ENCODE assay signal across 19 cellular contexts in genomic region chr3:64061628-64062027, GRCh38. TPM values are rescaled to one million over a fixed set of nuclear protein-coding genes. Genes with fewer than 3 reads are reported as not detected.
DNase-seq lines count a peak whose midpoint lies in the region; ATAC-seq, FAIRE-seq and TF ChIP-seq lines count a peak whose summit lies in the region.
"Had no signal": no experiment of that assay in that cellular context is flagged by ENCODE, and none has a peak within 500 bp of the region (broad histone marks: within the 10 kb centered on the region; RNA-seq: fewer than 3 reads in every experiment).

No MANE protein-coding gene starts in this region.

- peak overlapping the region; percentile 66; the same call in 1 of the 3 replicates for H3K4me2 ChIP-seq in A549
- H3K4me2 ChIP-seq: BLaER1 treated with 17β-estradiol and CSF1 and Interleukin-3, amounts not matched to agents 10 nM and 100 nM had no signal

- no peak for TF ChIP-seq RAD21 in A549 (conservative IDR thresholded peaks at IDR 0.05 in 1 of 2, IDR thresholded peaks at IDR 0.05 in 1 of 2)

- no peak for ATAC-seq in A549
- ATAC-seq: CD8-positive, alpha-beta T cell had no signal

- TF ChIP-seq POLR2A in A549 (IDR thresholded peaks at IDR 0.05; ENCODE audit: low read length) (no peak), esophagus muscularis mucosa (IDR thresholded peaks at IDR 0.05; ENCODE audit: low read depth) (no peak)

- no peaks in the 10 kb centered on the region for H3K36me3 ChIP-seq in esophagus muscularis mucosa
- H3K36me3 ChIP-seq in neutrophil: no peaks in the 10 kb centered on the region
- H3K36me3 ChIP-seq: BLaER1 treated with 17β-estradiol and CSF1 and Interleukin-3, amounts not matched to agents 10 nM and 100 nM had no signal

- CTCF ChIA-PET in A549 (lab: Yijun Ruan, JAX): interaction anchor here (1.3 to 4.9 kb wide), 2 partner anchors 31 to 38 kb away, joined by 5 to 27 read pairs; partner anchors contain the start of gene PSMD6

- TF ChIP-seq CTCF in A549 (IDR thresholded peaks at IDR 0.05) (no peak), esophagus muscularis mucosa (IDR thresholded peaks at IDR 0.05) (no peak), neutrophil (IDR thresholded peaks at IDR 0.05) (no peak)

- 91% methylated on average over 5 of the region's 5 CpGs for WGBS in A549 (ENCODE audit: missing lambda C conversion rate)
- WGBS in esophagus muscularis mucosa: 95% methylated on average over 5 of the region's 5 CpGs

- H3K9me3 ChIP-seq in A549: peaks cover 16% of the 10 kb centered on the region; the same call in 2 of the 3 replicates
- H3K9me3 ChIP-seq in esophagus muscularis mucosa: no peaks in the 10 kb centered on the region
- H3K9me3 ChIP-seq in neutrophil: no peaks in the 10 kb centered on the region
- H3K9me3 ChIP-seq: BLaER1 treated with 17β-estradiol and CSF1 and Interleukin-3, amounts not matched to agents 10 nM and 100 nM; Caco-2 had no signal

- FAIRE-seq in A549 (lab: Jason Lieb, UNC): no peak
- FAIRE-seq: A204.1, G401.6, GM12891, GM19239 had no signal

- TF ChIP-seq EP300 in A549 (IDR thresholded peaks at IDR 0.05) (no peak), esophagus muscularis mucosa (IDR thresholded peaks at IDR 0.05) (no peak)

- H3K4me3 ChIP-seq in A549 (no peak overlapping the region), esophagus muscularis mucosa (no peak overlapping the region), neutrophil (ENCODE audit: low read depth in 1 of 2, low read length in 1 of 2) (no peak overlapping the region)
- H3K4me3 ChIP-seq: BLaER1 treated with 17β-estradiol and CSF1 and Interleukin-3, amounts not matched to agents 10 nM and 100 nM had no signal

- intact Hi-C loops in esophagus muscularis mucosa (cut with DNase I): no loop called here

- DNase-seq in A549 (ENCODE audit: low read depth in 1 of 2, low spot score in 1 of 2) (no peak), esophagus muscularis mucosa (ENCODE audit: extremely low spot score) (peak; percentile 64), hippocampal formation (lab: John Stamatoyannopoulos, UW) (no peak), SK-N-DZ (ENCODE audit: low spot score) (no peak)
- DNase-seq: 8988T; AML-193; Caco-2; Calu3; CD4-positive, alpha-beta T cell; CD8-positive, alpha-beta T cell; DMS79 treated with DMSO at 0.1 percent for 48 hours; GF-D8 had no signal

- peaks cover 39% of the 10 kb centered on the region for H3K4me1 ChIP-seq in A549
- H3K4me1 ChIP-seq in esophagus muscularis mucosa: peaks cover 0 to 11% (median 5%) of the 10 kb centered on the region in 4 donors
- peaks cover 16 to 20% of the 10 kb centered on the region in 2 experiments for H3K4me1 ChIP-seq in neutrophil (ENCODE audit: control insufficient read depth in 1 of 2, insufficient read depth in 1 of 2, low read depth in 1 of 2, low read length in 1 of 2)

- no peaks in the 10 kb centered on the region for H3K27me3 ChIP-seq in esophagus muscularis mucosa
- H3K27me3 ChIP-seq in neutrophil: no peaks in the 10 kb centered on the region

- H3K27ac ChIP-seq in A549 (peak overlapping the region; percentile 89 to 97), esophagus muscularis mucosa (replicated peaks in 1 of 4) (no peak overlapping the region), neutrophil (peak overlapping the region; percentile 52)
- H3K27ac ChIP-seq: BLaER1 treated with 17β-estradiol and CSF1 and Interleukin-3, amounts not matched to agents 10 nM and 100 nM; C4-2B had no signal

- POLR2A ChIA-PET in A549 (lab: Yijun Ruan, JAX): no interaction called here

TF ChIP-seq in A549, 52 proteins besides CTCF, POLR2A, EP300 and RAD21:
- no peak for TF ChIP-seq FOSL2 (IDR thresholded peaks at IDR 0.05)
- TF ChIP-seq FOSL2 (CRISPR knock-in tag; IDR thresholded peaks at IDR 0.05): no peak
- TF ChIP-seq, protein P1, sequence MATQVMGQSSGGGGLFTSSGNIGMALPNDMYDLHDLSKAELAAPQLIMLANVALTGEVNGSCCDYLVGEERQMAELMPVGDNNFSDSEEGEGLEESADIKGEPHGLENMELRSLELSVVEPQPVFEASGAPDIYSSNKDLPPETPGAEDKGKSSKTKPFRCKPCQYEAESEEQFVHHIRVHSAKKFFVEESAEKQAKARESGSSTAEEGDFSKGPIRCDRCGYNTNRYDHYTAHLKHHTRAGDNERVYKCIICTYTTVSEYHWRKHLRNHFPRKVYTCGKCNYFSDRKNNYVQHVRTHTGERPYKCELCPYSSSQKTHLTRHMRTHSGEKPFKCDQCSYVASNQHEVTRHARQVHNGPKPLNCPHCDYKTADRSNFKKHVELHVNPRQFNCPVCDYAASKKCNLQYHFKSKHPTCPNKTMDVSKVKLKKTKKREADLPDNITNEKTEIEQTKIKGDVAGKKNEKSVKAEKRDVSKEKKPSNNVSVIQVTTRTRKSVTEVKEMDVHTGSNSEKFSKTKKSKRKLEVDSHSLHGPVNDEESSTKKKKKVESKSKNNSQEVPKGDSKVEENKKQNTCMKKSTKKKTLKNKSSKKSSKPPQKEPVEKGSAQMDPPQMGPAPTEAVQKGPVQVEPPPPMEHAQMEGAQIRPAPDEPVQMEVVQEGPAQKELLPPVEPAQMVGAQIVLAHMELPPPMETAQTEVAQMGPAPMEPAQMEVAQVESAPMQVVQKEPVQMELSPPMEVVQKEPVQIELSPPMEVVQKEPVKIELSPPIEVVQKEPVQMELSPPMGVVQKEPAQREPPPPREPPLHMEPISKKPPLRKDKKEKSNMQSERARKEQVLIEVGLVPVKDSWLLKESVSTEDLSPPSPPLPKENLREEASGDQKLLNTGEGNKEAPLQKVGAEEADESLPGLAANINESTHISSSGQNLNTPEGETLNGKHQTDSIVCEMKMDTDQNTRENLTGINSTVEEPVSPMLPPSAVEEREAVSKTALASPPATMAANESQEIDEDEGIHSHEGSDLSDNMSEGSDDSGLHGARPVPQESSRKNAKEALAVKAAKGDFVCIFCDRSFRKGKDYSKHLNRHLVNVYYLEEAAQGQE (IDR thresholded peaks at IDR 0.05): no peak
- no peak for TF ChIP-seq HEYL (CRISPR knock-in tag; IDR thresholded peaks at IDR 0.05)
- no peak for TF ChIP-seq ZSCAN20 (CRISPR knock-in tag; IDR thresholded peaks at IDR 0.05)
- no peak for TF ChIP-seq KDM5A (IDR thresholded peaks at IDR 0.05)

RNA-seq across cellular contexts. Expression of gene PSMD6, which starts 38.3 kb away (rescaled TPM):
- polyA plus RNA-seq in A549 (2011; rRNA removed): 53.8 and 76.8 TPM in 2 replicates
- polyA plus RNA-seq in A549 (2012; cell fraction: cytosol; rRNA removed): 70.4 and 74.2 TPM in 2 replicates
- 43.2 and 51.1 TPM in 2 replicates for polyA plus RNA-seq in A549 (2012; cell fraction: nucleus; rRNA removed)
- polyA plus RNA-seq in A549 (2017; fragmentation: RNase III; extraction: RNeasy Plus Mini Kit Qiagen cat#74134 plus additional on column Dnase treatment): 117 to 121 TPM (median 120 TPM) in 3 replicates
- polyA minus RNA-seq in A549 (2011; rRNA and poly(A)+ RNA removed): 20.3 and 20.7 TPM in 2 replicates
- total RNA-seq in esophagus muscularis mucosa: 10 to 100 TPM; 64.5 to 78.2 (median 70.7) TPM
- polyA plus RNA-seq in SK-N-DZ (2014; cell fraction: cytosol; rRNA removed): 94.1 and 105 TPM in 2 replicates
- 52.0 and 54.7 TPM in 2 replicates for polyA plus RNA-seq in SK-N-DZ (2014; cell fraction: nucleus; rRNA removed)

Comparison
In these comparisons a context has a peak if more than half of its experiments do, and no peak if none do; other contexts are left out.
1. H3K27ac ChIP-seq: peak in A549 (2 of 2) and neutrophil (single experiment); none in esophagus muscularis mucosa (0 of 4).